Comparison of ENCODE assay signal across 17 cellular contexts in the genomic region with DNA sequence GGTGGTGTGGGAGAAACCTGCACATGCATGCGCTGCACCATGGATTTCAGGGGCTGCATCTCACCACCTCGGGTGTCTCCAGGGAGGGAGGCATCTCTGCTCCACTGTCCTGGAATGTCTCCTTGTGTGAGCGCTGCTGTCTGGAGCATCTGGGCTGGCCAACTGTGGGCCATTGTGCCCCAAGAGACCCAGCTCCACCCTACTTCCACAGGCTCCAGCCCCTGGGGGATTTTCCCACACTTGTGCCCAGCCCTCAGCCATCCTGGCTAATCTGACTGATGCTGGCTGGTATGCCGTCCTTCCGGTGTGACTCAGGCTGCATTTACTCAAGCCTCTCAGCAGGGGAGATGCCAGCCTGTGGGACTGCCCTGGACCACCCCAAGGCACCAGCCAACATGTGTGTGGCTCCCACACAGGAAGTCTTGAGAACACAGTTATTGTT.
A peak's percentile ranks its signal among the peaks of the same experiment; 100 is the strongest.
DNase-seq lines count a peak whose midpoint lies in the region; ATAC-seq, FAIRE-seq and TF ChIP-seq lines count a peak whose summit lies in the region.
"Had no signal": no experiment of that assay in that cellular context is flagged by ENCODE, and none has a peak within 500 bp of the region (broad histone marks: within the 10 kb centered on the region; RNA-seq: fewer than 3 reads in every experiment).

No MANE protein-coding gene starts in this region.

- ATAC-seq in activated T-cell treated with anti-CD3 and anti-CD28 coated beads, Interleukin-2, amount 50 U/mL, for 72 hours (replicated peaks in 1 of 2): no peak
- ATAC-seq in HG02885 (IDR thresholded peaks at IDR 0.05; ENCODE audit: poor library complexity, unreplicated experiment) (no peak), HG02852 (IDR thresholded peaks at IDR 0.05; ENCODE audit: unreplicated experiment) (no peak)
- ATAC-seq: CD8-positive, alpha-beta T cell; effector memory CD8-positive, alpha-beta T cell; upper lobe of right lung had no signal

- H3K4me3 ChIP-seq in kidney (ENCODE audit: low read length in 2 of 2) (no peak overlapping the region), tibial artery (no peak overlapping the region)
- H3K4me3 ChIP-seq: upper lobe of right lung had no signal

- H3K9me3 Mint-ChIP-seq in activated T-cell treated with anti-CD3 and anti-CD28 coated beads, Interleukin-2, amount 50 U/mL, for 24 hours: no peaks in the 10 kb centered on the region
- H3K9me3 Mint-ChIP-seq in activated T-cell treated with anti-CD3 and anti-CD28 coated beads, Interleukin-2, amount 50 U/mL, for 72 hours: peaks cover 0 to 5% of the 10 kb centered on the region in 2 donors

- H3K27me3 ChIP-seq in tibial artery: no peaks in the 10 kb centered on the region
- H3K27me3 ChIP-seq: brain microvascular endothelial cell, upper lobe of right lung had no signal

- H3K36me3 Mint-ChIP-seq in activated T-cell treated with anti-CD3 and anti-CD28 coated beads, Interleukin-2, amount 50 U/mL, for 24 hours (ENCODE audit: low read depth): peaks cover 26% of the 10 kb centered on the region
- no peaks in the 10 kb centered on the region for H3K36me3 Mint-ChIP-seq in activated T-cell treated with anti-CD3 and anti-CD28 coated beads, Interleukin-2, amount 50 U/mL, for 72 hours (ENCODE audit: insufficient read depth in 2 of 2)

- FAIRE-seq in kidney (lab: Jason Lieb, UNC): no peak

- H3K4me1 ChIP-seq in kidney (ENCODE audit: control insufficient read depth in 1 of 2, insufficient read depth in 1 of 2, low read depth in 1 of 2, low read length in 2 of 2) (no peaks in the 10 kb centered on the region), tibial artery (no peaks in the 10 kb centered on the region)
- H3K4me1 ChIP-seq: upper lobe of right lung had no signal

- no peak overlapping the region for H3K27ac ChIP-seq in kidney (ENCODE audit: low read depth in 2 of 2, low read length in 2 of 2)
- no peak overlapping the region for H3K27ac ChIP-seq in tibial artery
- H3K27ac ChIP-seq: brain microvascular endothelial cell, upper lobe of right lung had no signal

- no peaks in the 10 kb centered on the region for H3K27me3 Mint-ChIP-seq in activated T-cell treated with anti-CD3 and anti-CD28 coated beads, Interleukin-2, amount 50 U/mL, for 24 hours
- no peaks in the 10 kb centered on the region for H3K27me3 Mint-ChIP-seq in activated T-cell treated with anti-CD3 and anti-CD28 coated beads, Interleukin-2, amount 50 U/mL, for 72 hours (ENCODE audit: low read depth)
- H3K27me3 Mint-ChIP-seq: effector memory CD8-positive, alpha-beta T cell had no signal

- TF ChIP-seq CTCF in kidney (IDR thresholded peaks at IDR 0.05; ENCODE audit: borderline replicate concordance, extremely low read depth, insufficient read depth) (no peak), tibial artery (IDR thresholded peaks at IDR 0.05) (no peak)

- H3K4me3 Mint-ChIP-seq in activated T-cell treated with anti-CD3 and anti-CD28 coated beads, Interleukin-2, amount 50 U/mL, for 24 hours: no peak overlapping the region
- H3K4me3 Mint-ChIP-seq in activated T-cell treated with anti-CD3 and anti-CD28 coated beads, Interleukin-2, amount 50 U/mL, for 72 hours: no peak overlapping the region
- H3K4me3 Mint-ChIP-seq: activated naive CD4-positive, alpha-beta T cell treated with anti-CD3 and anti-CD28 coated beads for 36 hours; CD8-positive, alpha-beta T cell; effector memory CD8-positive, alpha-beta T cell had no signal

- H3K9me3 ChIP-seq in kidney (ENCODE audit: control insufficient read depth in 1 of 2, low read length in 2 of 2) (no peaks in the 10 kb centered on the region), tibial artery (no peaks in the 10 kb centered on the region)
- H3K9me3 ChIP-seq: upper lobe of right lung had no signal

- no peak overlapping the region for H3K9ac ChIP-seq in kidney (ENCODE audit: low read length in 2 of 2)

- H3K36me3 ChIP-seq in kidney (ENCODE audit: control insufficient read depth in 1 of 2, insufficient read depth in 2 of 2, low read length in 2 of 2) (peaks cover 5 to 8% of the 10 kb centered on the region in 2 donors), tibial artery (peaks cover 0 to 36% (median 0%) of the 10 kb centered on the region in 3 donors)
- H3K36me3 ChIP-seq: brain microvascular endothelial cell, upper lobe of right lung had no signal

- DNase-seq in activated T-cell treated with anti-CD3 and anti-CD28 coated beads, Interleukin-2, amount 50 U/mL, for 24 hours: peak; percentile 12
- no peak for DNase-seq in activated T-cell treated with anti-CD3 and anti-CD28 coated beads, Interleukin-2, amount 50 U/mL, for 72 hours
- peak; percentile 77 for DNase-seq in T1000 (lab: John Stamatoyannopoulos, UW)
- peak; percentile 40 for DNase-seq in kidney
- peak; percentile 7 to 43 for DNase-seq in tibial artery
- no peak for DNase-seq in T-helper 2 cell
- DNase-seq: activated naive CD4-positive, alpha-beta T cell treated with anti-CD3 and anti-CD28 coated beads for 36 hours; brain microvascular endothelial cell; effector memory CD8-positive, alpha-beta T cell; foreskin fibroblast; GF-D8; midbrain; NCI-H1105 had no signal

- intact Hi-C loops in kidney (cut with DNase I): no loop called here
- intact Hi-C loops in tibial artery (cut with DNase I; ENCODE audit: low total_unique reads): no loop called here

- H3K4me1 Mint-ChIP-seq in activated T-cell treated with anti-CD3 and anti-CD28 coated beads, Interleukin-2, amount 50 U/mL, for 24 hours (ENCODE audit: low read depth): no peaks in the 10 kb centered on the region
- no peaks in the 10 kb centered on the region for H3K4me1 Mint-ChIP-seq in activated T-cell treated with anti-CD3 and anti-CD28 coated beads, Interleukin-2, amount 50 U/mL, for 72 hours (ENCODE audit: low read depth)

- no peak overlapping the region for H3K27ac Mint-ChIP-seq in activated T-cell treated with anti-CD3 and anti-CD28 coated beads, Interleukin-2, amount 50 U/mL, for 24 hours
- no peak overlapping the region for H3K27ac Mint-ChIP-seq in activated T-cell treated with anti-CD3 and anti-CD28 coated beads, Interleukin-2, amount 50 U/mL, for 72 hours
- H3K27ac Mint-ChIP-seq: activated naive CD4-positive, alpha-beta T cell treated with anti-CD3 and anti-CD28 coated beads for 36 hours; CD8-positive, alpha-beta T cell; effector memory CD8-positive, alpha-beta T cell had no signal

Comparison
In these comparisons a context has a peak if more than half of its experiments do, and no peak if none do; other contexts are left out.
1. DNase-seq: peak in activated T-cell treated with anti-CD3 and anti-CD28 coated beads, Interleukin-2, amount 50 U/mL, for 24 hours (single experiment), T1000 (single experiment), kidney (single experiment) and tibial artery (2 of 2); none in activated T-cell treated with anti-CD3 and anti-CD28 coated beads, Interleukin-2, amount 50 U/mL, for 72 hours (0 of 2) and T-helper 2 cell (0 of 5).